Comparison of ENCODE assay signal across 1 cellular context in genomic region chr20:47257256-47257655, GRCh38.
A peak's percentile ranks its signal among the peaks of the same experiment; 100 is the strongest.
TF ChIP-seq lines count a peak whose summit lies in the region.

No MANE protein-coding gene starts in this region.

TF ChIP-seq in K562, 482 proteins besides CTCF, POLR2A, EP300 and RAD21 (continued from another document and continues in another):
- TF ChIP-seq, protein P1, sequence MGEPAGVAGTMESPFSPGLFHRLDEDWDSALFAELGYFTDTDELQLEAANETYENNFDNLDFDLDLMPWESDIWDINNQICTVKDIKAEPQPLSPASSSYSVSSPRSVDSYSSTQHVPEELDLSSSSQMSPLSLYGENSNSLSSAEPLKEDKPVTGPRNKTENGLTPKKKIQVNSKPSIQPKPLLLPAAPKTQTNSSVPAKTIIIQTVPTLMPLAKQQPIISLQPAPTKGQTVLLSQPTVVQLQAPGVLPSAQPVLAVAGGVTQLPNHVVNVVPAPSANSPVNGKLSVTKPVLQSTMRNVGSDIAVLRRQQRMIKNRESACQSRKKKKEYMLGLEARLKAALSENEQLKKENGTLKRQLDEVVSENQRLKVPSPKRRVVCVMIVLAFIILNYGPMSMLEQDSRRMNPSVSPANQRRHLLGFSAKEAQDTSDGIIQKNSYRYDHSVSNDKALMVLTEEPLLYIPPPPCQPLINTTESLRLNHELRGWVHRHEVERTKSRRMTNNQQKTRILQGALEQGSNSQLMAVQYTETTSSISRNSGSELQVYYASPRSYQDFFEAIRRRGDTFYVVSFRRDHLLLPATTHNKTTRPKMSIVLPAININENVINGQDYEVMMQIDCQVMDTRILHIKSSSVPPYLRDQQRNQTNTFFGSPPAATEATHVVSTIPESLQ (CRISPR knock-in tag; IDR thresholded peaks at IDR 0.05), result no peak
- TF ChIP-seq FOXK2 (conservative IDR thresholded peaks at IDR 0.05 in 1 of 2, IDR thresholded peaks at IDR 0.05 in 1 of 2; ENCODE audit: low read depth in 2 of 2) (no peak), ZNF655 (CRISPR knock-in tag; IDR thresholded peaks at IDR 0.05) (no peak), PREB (CRISPR knock-in tag; IDR thresholded peaks at IDR 0.05) (no peak), CEBPB (tag; IDR thresholded peaks at IDR 0.05) (no peak), ZNF561 (CRISPR knock-in tag; conservative IDR thresholded peaks at IDR 0.05) (no peak), ZSCAN32 (CRISPR knock-in tag; IDR thresholded peaks at IDR 0.05) (no peak), ELF4 (CRISPR knock-in tag; IDR thresholded peaks at IDR 0.05) (no peak), HOXB6 (CRISPR knock-in tag; IDR thresholded peaks at IDR 0.05; ENCODE audit: borderline replicate concordance) (no peak), EHMT2 (IDR thresholded peaks at IDR 0.05) (0 out of 2 replicates have a peak, but pooled peaks have one; percentile 33), ZNF75A (CRISPR knock-in tag; IDR thresholded peaks at IDR 0.05) (no peak), ZSCAN29 (IDR thresholded peaks at IDR 0.05) (no peak), KDM4B (IDR thresholded peaks at IDR 0.05; ENCODE audit: borderline replicate concordance in 2 of 2, low read depth in 1 of 2) (peak in 1 of 2 experiments; percentile 31; a peak in 1 of 4 replicates), POLR2B (IDR thresholded peaks at IDR 0.05; ENCODE audit: low read depth, partially characterized antibody) (peak; percentile 52), CREBBP (IDR thresholded peaks at IDR 0.05; ENCODE audit: low read depth, low read length) (no peak), ZBTB1 (CRISPR knock-in tag; IDR thresholded peaks at IDR 0.05; ENCODE audit: borderline replicate concordance, low read depth) (no peak), HDGF (IDR thresholded peaks at IDR 0.05) (no peak), STAT5B (CRISPR knock-in tag; IDR thresholded peaks at IDR 0.05) (no peak), MGA (IDR thresholded peaks at IDR 0.05) (no peak), ARHGAP35 (IDR thresholded peaks at IDR 0.05; ENCODE audit: partially characterized antibody) (no peak), LARP7 (IDR thresholded peaks at IDR 0.05) (peak; percentile 33; the same call in 1 of the 2 replicates), IFI16 (CRISPR knock-in tag; IDR thresholded peaks at IDR 0.05) (no peak), PHTF2 (CRISPR knock-in tag; IDR thresholded peaks at IDR 0.05) (no peak), RNF219 (CRISPR knock-in tag; IDR thresholded peaks at IDR 0.05) (no peak), U2AF1 (optimal IDR thresholded peaks at IDR 0.05; ENCODE audit: low read depth, low read length) (no peak), SP1 (CRISPR knock-in tag; IDR thresholded peaks at IDR 0.05) (no peak), ZNF668 (CRISPR knock-in tag; IDR thresholded peaks at IDR 0.05) (no peak)
- TF ChIP-seq, protein P2, sequence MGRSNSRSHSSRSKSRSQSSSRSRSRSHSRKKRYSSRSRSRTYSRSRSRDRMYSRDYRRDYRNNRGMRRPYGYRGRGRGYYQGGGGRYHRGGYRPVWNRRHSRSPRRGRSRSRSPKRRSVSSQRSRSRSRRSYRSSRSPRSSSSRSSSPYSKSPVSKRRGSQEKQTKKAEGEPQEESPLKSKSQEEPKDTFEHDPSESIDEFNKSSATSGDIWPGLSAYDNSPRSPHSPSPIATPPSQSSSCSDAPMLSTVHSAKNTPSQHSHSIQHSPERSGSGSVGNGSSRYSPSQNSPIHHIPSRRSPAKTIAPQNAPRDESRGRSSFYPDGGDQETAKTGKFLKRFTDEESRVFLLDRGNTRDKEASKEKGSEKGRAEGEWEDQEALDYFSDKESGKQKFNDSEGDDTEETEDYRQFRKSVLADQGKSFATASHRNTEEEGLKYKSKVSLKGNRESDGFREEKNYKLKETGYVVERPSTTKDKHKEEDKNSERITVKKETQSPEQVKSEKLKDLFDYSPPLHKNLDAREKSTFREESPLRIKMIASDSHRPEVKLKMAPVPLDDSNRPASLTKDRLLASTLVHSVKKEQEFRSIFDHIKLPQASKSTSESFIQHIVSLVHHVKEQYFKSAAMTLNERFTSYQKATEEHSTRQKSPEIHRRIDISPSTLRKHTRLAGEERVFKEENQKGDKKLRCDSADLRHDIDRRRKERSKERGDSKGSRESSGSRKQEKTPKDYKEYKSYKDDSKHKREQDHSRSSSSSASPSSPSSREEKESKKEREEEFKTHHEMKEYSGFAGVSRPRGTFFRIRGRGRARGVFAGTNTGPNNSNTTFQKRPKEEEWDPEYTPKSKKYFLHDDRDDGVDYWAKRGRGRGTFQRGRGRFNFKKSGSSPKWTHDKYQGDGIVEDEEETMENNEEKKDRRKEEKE (IDR thresholded peaks at IDR 0.05; ENCODE audit: borderline replicate concordance in 1 of 2, control insufficient read depth in 1 of 2, low read depth in 2 of 2, low read length in 1 of 2), result peak in 1 of 2 experiments; percentile 71; a peak in 1 of 4 replicates
- TF ChIP-seq, protein P3, sequence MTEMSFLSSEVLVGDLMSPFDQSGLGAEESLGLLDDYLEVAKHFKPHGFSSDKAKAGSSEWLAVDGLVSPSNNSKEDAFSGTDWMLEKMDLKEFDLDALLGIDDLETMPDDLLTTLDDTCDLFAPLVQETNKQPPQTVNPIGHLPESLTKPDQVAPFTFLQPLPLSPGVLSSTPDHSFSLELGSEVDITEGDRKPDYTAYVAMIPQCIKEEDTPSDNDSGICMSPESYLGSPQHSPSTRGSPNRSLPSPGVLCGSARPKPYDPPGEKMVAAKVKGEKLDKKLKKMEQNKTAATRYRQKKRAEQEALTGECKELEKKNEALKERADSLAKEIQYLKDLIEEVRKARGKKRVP (CRISPR knock-in tag; IDR thresholded peaks at IDR 0.05), result no peak
- TF ChIP-seq, protein P4, sequence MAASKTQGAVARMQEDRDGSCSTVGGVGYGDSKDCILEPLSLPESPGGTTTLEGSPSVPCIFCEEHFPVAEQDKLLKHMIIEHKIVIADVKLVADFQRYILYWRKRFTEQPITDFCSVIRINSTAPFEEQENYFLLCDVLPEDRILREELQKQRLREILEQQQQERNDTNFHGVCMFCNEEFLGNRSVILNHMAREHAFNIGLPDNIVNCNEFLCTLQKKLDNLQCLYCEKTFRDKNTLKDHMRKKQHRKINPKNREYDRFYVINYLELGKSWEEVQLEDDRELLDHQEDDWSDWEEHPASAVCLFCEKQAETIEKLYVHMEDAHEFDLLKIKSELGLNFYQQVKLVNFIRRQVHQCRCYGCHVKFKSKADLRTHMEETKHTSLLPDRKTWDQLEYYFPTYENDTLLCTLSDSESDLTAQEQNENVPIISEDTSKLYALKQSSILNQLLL (CRISPR knock-in tag; IDR thresholded peaks at IDR 0.05; ENCODE audit: borderline replicate concordance), result no peak
- TF ChIP-seq, protein P5, sequence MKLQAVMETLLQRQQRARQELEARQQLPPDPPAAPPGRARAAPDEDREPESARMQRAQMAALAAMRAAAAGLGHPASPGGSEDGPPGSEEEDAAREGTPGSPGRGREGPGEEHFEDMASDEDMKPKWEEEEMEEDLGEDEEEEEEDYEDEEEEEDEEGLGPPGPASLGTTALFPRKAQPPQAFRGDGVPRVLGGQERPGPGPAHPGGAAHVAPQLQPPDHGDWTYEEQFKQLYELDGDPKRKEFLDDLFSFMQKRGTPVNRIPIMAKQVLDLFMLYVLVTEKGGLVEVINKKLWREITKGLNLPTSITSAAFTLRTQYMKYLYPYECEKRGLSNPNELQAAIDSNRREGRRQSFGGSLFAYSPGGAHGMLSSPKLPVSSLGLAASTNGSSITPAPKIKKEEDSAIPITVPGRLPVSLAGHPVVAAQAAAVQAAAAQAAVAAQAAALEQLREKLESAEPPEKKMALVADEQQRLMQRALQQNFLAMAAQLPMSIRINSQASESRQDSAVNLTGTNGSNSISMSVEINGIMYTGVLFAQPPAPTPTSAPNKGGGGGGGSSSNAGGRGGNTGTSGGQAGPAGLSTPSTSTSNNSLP (IDR thresholded peaks at IDR 0.05; ENCODE audit: borderline replicate concordance, low read depth, low read length), result no peak
